ENCODE assay signal across 8 cellular contexts in genomic region chr1:145963218-145964019, GRCh38. TPM values are rescaled to one million over a fixed set of nuclear protein-coding genes. Genes with fewer than 3 reads are reported as not detected.
DNase-seq lines count a peak whose midpoint lies in the region; ATAC-seq lines count a peak whose summit lies in the region.

No MANE protein-coding gene starts in this region.

- no peak overlapping the region for H4K91ac ChIP-seq in neuronal stem cell (ENCODE audit: low read depth, low read length, poor library complexity)

- H3K27ac ChIP-seq in ectodermal cell (ENCODE audit: insufficient read depth, low read depth, low read length, poor library complexity, severe bottlenecking) (no peak overlapping the region), neuronal stem cell (replicated peaks; ENCODE audit: low read length) (no peak overlapping the region)

- 62 to 70% methylated on average over 6 of the region's 6 CpGs for WGBS in ectodermal cell, 2 experiments
- WGBS in neuronal stem cell (ENCODE audit: extremely low coverage in 2 of 2, insufficient read length in 2 of 2, insufficient replicate concordance in 1 of 2), 2 donors: no CpG with 5 or more reads among the region's 6 CpGs

- no peak overlapping the region for H3K4ac ChIP-seq in neuronal stem cell (ENCODE audit: low read length)

- H3K27me3 ChIP-seq in ectodermal cell (ENCODE audit: control insufficient read depth, insufficient read depth, low read length, poor library complexity, severe bottlenecking) (peaks cover 59% of the 10 kb centered on the region), neuronal stem cell (ENCODE audit: control insufficient read depth in 3 of 3, insufficient read depth in 3 of 3, low read depth in 1 of 3, low read length in 3 of 3) (peaks cover 0 to 49% (median 18%) of the 10 kb centered on the region in 3 experiments)

- no peak overlapping the region for H2BK5ac ChIP-seq in neuronal stem cell (ENCODE audit: low read length)

- H3K4me1 Mint-ChIP-seq in activated CD8-positive, alpha-beta memory T cell treated with anti-CD3 and anti-CD28 coated beads, Interleukin-2, amount 10 ng/mL, durations not matched to agents 7 days and 5 days: peaks cover 59% of the 10 kb centered on the region

- peaks cover 13% of the 10 kb centered on the region for H3K36me3 Mint-ChIP-seq in activated CD8-positive, alpha-beta memory T cell treated with anti-CD3 and anti-CD28 coated beads, Interleukin-2, amount 10 ng/mL, durations not matched to agents 7 days and 5 days

- H2AFZ ChIP-seq in neuronal stem cell (ENCODE audit: low read length): peak overlapping the region; percentile 61

- no peak overlapping the region for H2BK120ac ChIP-seq in neuronal stem cell (ENCODE audit: low read depth, low read length)

- H3K9me3 ChIP-seq in ectodermal cell (ENCODE audit: control insufficient read depth, low read length) (no peaks in the 10 kb centered on the region), neuronal stem cell (replicated peaks in 1 of 2; ENCODE audit: control insufficient read depth in 2 of 2, insufficient read depth in 1 of 2, low read depth in 1 of 2, low read length in 2 of 2) (peaks cover 6 to 10% of the 10 kb centered on the region in 2 donors)

- H3K36me3 ChIP-seq in ectodermal cell (ENCODE audit: control insufficient read depth, insufficient read depth, low read length) (no peaks in the 10 kb centered on the region), neuronal stem cell (replicated peaks in 1 of 2; ENCODE audit: control insufficient read depth in 2 of 2, insufficient read depth in 2 of 2, low read length in 2 of 2) (no peaks in the 10 kb centered on the region)

- no peaks in the 10 kb centered on the region for H3K79me1 ChIP-seq in neuronal stem cell (ENCODE audit: low read depth, low read length)

- H3K14ac ChIP-seq in neuronal stem cell (ENCODE audit: low read length): no peak overlapping the region

- peak overlapping the region; percentile 7 for H2BK15ac ChIP-seq in neuronal stem cell (ENCODE audit: low read length)

- H3K9ac ChIP-seq in neuronal stem cell (ENCODE audit: low read depth, low read length, poor library complexity): peak overlapping the region; percentile 53

- no peak overlapping the region for H2AK5ac ChIP-seq in neuronal stem cell (ENCODE audit: low read depth, low read length)

- peaks cover 25% of the 10 kb centered on the region for H3K4me1 ChIP-seq in ectodermal cell (ENCODE audit: control insufficient read depth, insufficient read depth, low read length)
- peaks cover 13 to 41% of the 10 kb centered on the region in 2 donors for H3K4me1 ChIP-seq in neuronal stem cell (ENCODE audit: control insufficient read depth in 2 of 2, insufficient read depth in 1 of 2, low read depth in 1 of 2, low read length in 2 of 2)

- no peak overlapping the region for H3K18ac ChIP-seq in neuronal stem cell (ENCODE audit: low read length)

- peak overlapping the region; percentile 91 for H3K27ac Mint-ChIP-seq in activated CD8-positive, alpha-beta memory T cell treated with anti-CD3 and anti-CD28 coated beads, Interleukin-2, amount 10 ng/mL, durations not matched to agents 7 days and 5 days

- peak overlapping the region; percentile 86 for H3K4me3 Mint-ChIP-seq in activated CD8-positive, alpha-beta memory T cell treated with anti-CD3 and anti-CD28 coated beads, Interleukin-2, amount 10 ng/mL, durations not matched to agents 7 days and 5 days

- no peak overlapping the region for H3K23ac ChIP-seq in neuronal stem cell (ENCODE audit: low read depth, low read length, poor library complexity)

- no peak for DNase-seq in activated CD8-positive, alpha-beta memory T cell treated with anti-CD3 and anti-CD28 coated beads, Interleukin-2, amount 10 ng/mL, durations not matched to agents 7 days and 5 days
- no peak for DNase-seq in activated CD8-positive, alpha-beta memory T cell treated with anti-CD3 and anti-CD28 coated beads, Interleukin-2, amount 50 U/mL, for 4 hours
- DNase-seq in RPMI7951 (ENCODE audit: low read depth): peak; percentile 67
- no peak for DNase-seq in neuronal stem cell (ENCODE audit: low spot score)
- no peak for DNase-seq in retina
- no peak for DNase-seq in DMS153 treated with DMSO at 0.1 percent for 48 hours (lab: John Stamatoyannopoulos, UW; ENCODE audit: unreplicated experiment)

- no peak overlapping the region for H2BK12ac ChIP-seq in neuronal stem cell (ENCODE audit: low read length)

- no peaks in the 10 kb centered on the region for H3K27me3 Mint-ChIP-seq in activated CD8-positive, alpha-beta memory T cell treated with anti-CD3 and anti-CD28 coated beads, Interleukin-2, amount 10 ng/mL, durations not matched to agents 7 days and 5 days

- H3K4me3 ChIP-seq in ectodermal cell (ENCODE audit: insufficient read depth, low read depth, low read length) (peak overlapping the region; percentile 70), neuronal stem cell (ENCODE audit: low read length in 2 of 2) (peak overlapping the region in 1 of 2 donors; percentile 95)

- peak overlapping the region; percentile 72 for H3K4me2 ChIP-seq in neuronal stem cell (ENCODE audit: insufficient read depth, low read length, poor library complexity, severe bottlenecking)

- peaks cover 2% of the 10 kb centered on the region for H3K9me3 Mint-ChIP-seq in activated CD8-positive, alpha-beta memory T cell treated with anti-CD3 and anti-CD28 coated beads, Interleukin-2, amount 10 ng/mL, durations not matched to agents 7 days and 5 days (ENCODE audit: low read depth)

- H4K8ac ChIP-seq in neuronal stem cell (ENCODE audit: low read depth, low read length): no peak overlapping the region

- CTCF ChIA-PET in activated CD8-positive, alpha-beta memory T cell treated with anti-CD3 and anti-CD28 coated beads, Interleukin-2, amount 10 ng/mL, durations not matched to agents 7 days and 5 days (lab: Charles Lee): interaction anchor here (1.2 to 9.4 kb wide), 8 partner anchors 10 to 118 kb away, joined by 4 to 95 read pairs (median 9); partner anchors contain the start of genes NUDT17 and RBM8A

- no peak for ATAC-seq in activated CD8-positive, alpha-beta memory T cell treated with anti-CD3 and anti-CD28 coated beads, Interleukin-2, amount 10 ng/mL, durations not matched to agents 7 days and 5 days
- ATAC-seq in GM21737 (IDR thresholded peaks at IDR 0.05; ENCODE audit: unreplicated experiment): no peak

RNA-seq across cellular contexts. Expression of gene ANKRD34A, which starts 1.0 kb away (rescaled TPM):
- 1 to 10 TPM; 3.8 to 4.6 TPM for total RNA-seq in activated CD8-positive, alpha-beta memory T cell treated with anti-CD3 and anti-CD28 coated beads, Interleukin-2, amount 10 ng/mL, durations not matched to agents 7 days and 5 days
- total RNA-seq in RPMI7951 (2014; rRNA removed; shearing (Covaris generic)): 1.3 and 2.0 TPM in 2 replicates
- 0.52 TPM for polyA plus RNA-seq in ectodermal cell (2013, experiment 1 of 4)
- 0.37 TPM for polyA plus RNA-seq in ectodermal cell (2013, experiment 2 of 4)
- polyA plus RNA-seq in ectodermal cell (2013, experiment 3 of 4): 0.43 TPM
- 0.28 TPM for polyA plus RNA-seq in ectodermal cell (2013, experiment 4 of 4)
- 0.10 TPM for polyA plus RNA-seq in neuronal stem cell (2013, experiment 1 of 2)
- 0.10 TPM for polyA plus RNA-seq in neuronal stem cell (2013, experiment 2 of 2)

RNA-seq across cellular contexts. Expression of gene POLR3GL, which starts 1.1 kb away (rescaled TPM):
- 10 to 100 TPM; 23.5 to 29.1 TPM for total RNA-seq in activated CD8-positive, alpha-beta memory T cell treated with anti-CD3 and anti-CD28 coated beads, Interleukin-2, amount 10 ng/mL, durations not matched to agents 7 days and 5 days
- 16.5 and 17.1 TPM in 2 replicates for total RNA-seq in RPMI7951 (2014; rRNA removed; shearing (Covaris generic))
- polyA plus RNA-seq in ectodermal cell (2013, experiment 1 of 4): 18.3 TPM
- 16.4 TPM for polyA plus RNA-seq in ectodermal cell (2013, experiment 2 of 4)
- polyA plus RNA-seq in ectodermal cell (2013, experiment 3 of 4): 22.1 TPM
- 22.3 TPM for polyA plus RNA-seq in ectodermal cell (2013, experiment 4 of 4)
- 18.0 TPM for polyA plus RNA-seq in neuronal stem cell (2013, experiment 1 of 2)
- 20.2 TPM for polyA plus RNA-seq in neuronal stem cell (2013, experiment 2 of 2)

RNA-seq across cellular contexts. Expression of gene LIX1L, which starts 5.6 kb away (rescaled TPM):
- total RNA-seq in activated CD8-positive, alpha-beta memory T cell treated with anti-CD3 and anti-CD28 coated beads, Interleukin-2, amount 10 ng/mL, durations not matched to agents 7 days and 5 days: 10 to 100 TPM; 35.0 to 36.2 TPM
- 29.7 and 31.3 TPM in 2 replicates for total RNA-seq in RPMI7951 (2014; rRNA removed; shearing (Covaris generic))
- 13.3 TPM for polyA plus RNA-seq in ectodermal cell (2013, experiment 1 of 4)
- 9.4 TPM for polyA plus RNA-seq in ectodermal cell (2013, experiment 2 of 4)
- 7.8 TPM for polyA plus RNA-seq in ectodermal cell (2013, experiment 3 of 4)
- 9.4 TPM for polyA plus RNA-seq in ectodermal cell (2013, experiment 4 of 4)
- 17.1 TPM for polyA plus RNA-seq in neuronal stem cell (2013, experiment 1 of 2)
- 17.4 TPM for polyA plus RNA-seq in neuronal stem cell (2013, experiment 2 of 2)

RNA-seq across cellular contexts. Expression of gene TXNIP, which starts 33.0 kb away (rescaled TPM):
- 100 to 1,000 TPM; 127 to 207 TPM for total RNA-seq in activated CD8-positive, alpha-beta memory T cell treated with anti-CD3 and anti-CD28 coated beads, Interleukin-2, amount 10 ng/mL, durations not matched to agents 7 days and 5 days
- 18.0 and 21.3 TPM in 2 replicates for total RNA-seq in RPMI7951 (2014; rRNA removed; shearing (Covaris generic))
- polyA plus RNA-seq in ectodermal cell (2013, experiment 1 of 4): 159 TPM
- polyA plus RNA-seq in ectodermal cell (2013, experiment 2 of 4): 92.6 TPM
- polyA plus RNA-seq in ectodermal cell (2013, experiment 3 of 4): 99.9 TPM
- 140 TPM for polyA plus RNA-seq in ectodermal cell (2013, experiment 4 of 4)
- 111 TPM for polyA plus RNA-seq in neuronal stem cell (2013, experiment 1 of 2)
- polyA plus RNA-seq in neuronal stem cell (2013, experiment 2 of 2): 115 TPM

RNA-seq across cellular contexts. Expression of gene RBM8A, which starts 36.1 kb away (rescaled TPM):
- 100 to 1,000 TPM; 189 to 249 TPM for total RNA-seq in activated CD8-positive, alpha-beta memory T cell treated with anti-CD3 and anti-CD28 coated beads, Interleukin-2, amount 10 ng/mL, durations not matched to agents 7 days and 5 days
- total RNA-seq in RPMI7951 (2014; rRNA removed; shearing (Covaris generic)): 173 and 182 TPM in 2 replicates
- polyA plus RNA-seq in ectodermal cell (2013, experiment 1 of 4): 260 TPM
- polyA plus RNA-seq in ectodermal cell (2013, experiment 2 of 4): 269 TPM
- polyA plus RNA-seq in ectodermal cell (2013, experiment 3 of 4): 163 TPM
- 185 TPM for polyA plus RNA-seq in ectodermal cell (2013, experiment 4 of 4)
- 178 TPM for polyA plus RNA-seq in neuronal stem cell (2013, experiment 1 of 2)
- 188 TPM for polyA plus RNA-seq in neuronal stem cell (2013, experiment 2 of 2)
